In the genomic region with DNA sequence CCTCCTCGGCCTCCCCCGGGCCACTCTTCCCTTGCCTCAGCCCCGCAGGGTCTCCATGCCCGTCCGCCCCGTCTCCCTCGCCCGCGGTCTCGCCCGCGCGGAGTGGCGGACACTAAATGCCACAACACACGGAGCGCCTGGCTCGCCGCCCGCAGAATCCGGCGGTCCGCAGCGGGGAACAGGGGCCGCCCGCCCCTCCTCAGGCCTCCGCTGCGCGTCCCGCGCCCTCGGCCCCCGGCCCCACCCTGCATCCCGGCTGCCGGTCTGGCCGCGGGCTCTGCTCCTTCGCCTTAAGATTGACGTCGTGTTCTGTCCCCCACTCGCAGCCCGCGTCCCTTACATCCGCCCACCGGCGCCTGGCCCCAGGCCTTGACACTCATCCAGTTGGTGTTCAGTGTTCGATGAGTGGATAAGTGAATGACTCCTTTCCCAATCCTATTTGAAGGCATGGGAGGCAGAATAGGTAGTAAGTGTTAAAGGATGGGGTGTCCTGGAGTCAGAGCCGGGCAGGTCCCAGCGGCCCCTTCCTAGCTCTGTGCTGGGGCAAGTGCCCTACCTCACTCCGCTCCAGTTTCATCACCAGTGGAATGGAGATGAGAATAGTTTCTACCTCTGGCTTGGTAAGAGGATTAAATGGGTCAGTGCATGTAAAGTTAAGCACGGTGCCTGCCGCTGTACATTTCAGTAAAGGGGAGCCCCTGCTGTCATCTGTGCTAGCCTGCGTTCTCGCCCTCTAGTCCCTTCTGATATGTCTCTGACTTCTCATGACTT, we compare ENCODE assay signal across 8 cellular contexts. TPM values are rescaled to one million over a fixed set of nuclear protein-coding genes. Genes with fewer than 3 reads are reported as not detected.
DNase-seq lines count a peak whose midpoint lies in the region; ATAC-seq and TF ChIP-seq lines count a peak whose summit lies in the region.

No MANE protein-coding gene starts in this region.

- H3K9ac ChIP-seq in HUES6 (ENCODE audit: low read length), result peak overlapping the region; percentile 74

- no peaks in the 10 kb centered on the region for H3K9me3 Mint-ChIP-seq in activated CD4-positive, alpha-beta T cell treated with anti-CD3 and anti-CD28 coated beads, Interleukin-2, amount 10 ng/mL, durations not matched to agents 7 days and 5 days

- no peak for TF ChIP-seq POLR2A in erythroblast (IDR thresholded peaks at IDR 0.05; ENCODE audit: low read length)

- H3K9me3 ChIP-seq in HUES6 (ENCODE audit: control insufficient read depth, insufficient read depth, low read depth, low read length), result no peaks in the 10 kb centered on the region
- H3K9me3 ChIP-seq in muscle layer of duodenum (ENCODE audit: control insufficient read depth in 1 of 2, low read length in 2 of 2), result no peaks in the 10 kb centered on the region

- H3K4me1 ChIP-seq in HUES6 (ENCODE audit: control insufficient read depth, insufficient read depth, low read length), result peaks cover 14% of the 10 kb centered on the region
- peaks cover 14 to 24% of the 10 kb centered on the region in 2 donors for H3K4me1 ChIP-seq in muscle layer of duodenum (ENCODE audit: control insufficient read depth in 1 of 2, insufficient read depth in 2 of 2, low read length in 2 of 2)

- peaks cover 29% of the 10 kb centered on the region for H3K4me1 Mint-ChIP-seq in activated CD4-positive, alpha-beta T cell treated with anti-CD3 and anti-CD28 coated beads, Interleukin-2, amount 10 ng/mL, durations not matched to agents 7 days and 5 days

- H3K27me3 ChIP-seq in HUES6 (ENCODE audit: control insufficient read depth, insufficient read depth, low read length), result no peaks in the 10 kb centered on the region
- no peaks in the 10 kb centered on the region for H3K27me3 ChIP-seq in muscle layer of duodenum (ENCODE audit: low read depth, low read length)

- peak overlapping the region; percentile 91 for H3K27ac Mint-ChIP-seq in activated CD4-positive, alpha-beta T cell treated with anti-CD3 and anti-CD28 coated beads, Interleukin-2, amount 10 ng/mL, durations not matched to agents 7 days and 5 days

- H3K27me3 Mint-ChIP-seq in activated CD4-positive, alpha-beta T cell treated with anti-CD3 and anti-CD28 coated beads, Interleukin-2, amount 10 ng/mL, durations not matched to agents 7 days and 5 days, result no peaks in the 10 kb centered on the region

- peak; percentile 65 for DNase-seq in Daoy (ENCODE audit: low read depth)
- no peak for DNase-seq in activated CD4-positive, alpha-beta T cell treated with anti-CD3 and anti-CD28 coated beads, Interleukin-2, amount 10 ng/mL, durations not matched to agents 7 days and 5 days
- peak; percentile 67 to 75 for DNase-seq in erythroblast (lab: John Stamatoyannopoulos, UW)
- DNase-seq in cortex of kidney (lab: John Stamatoyannopoulos, UW), result no peak

- peak; percentile 23 for ATAC-seq in GM21423 (IDR thresholded peaks at IDR 0.05; ENCODE audit: unreplicated experiment)

- no peak overlapping the region for H3K4me3 Mint-ChIP-seq in activated CD4-positive, alpha-beta T cell treated with anti-CD3 and anti-CD28 coated beads, Interleukin-2, amount 10 ng/mL, durations not matched to agents 7 days and 5 days

- H3K36me3 ChIP-seq in HUES6 (ENCODE audit: control insufficient read depth, insufficient read depth, low read length), result peaks cover 6% of the 10 kb centered on the region; the same call in 1 of the 2 replicates
- peaks cover 0 to 9% of the 10 kb centered on the region in 2 donors for H3K36me3 ChIP-seq in muscle layer of duodenum (ENCODE audit: control insufficient read depth in 1 of 2, insufficient read depth in 2 of 2, low read length in 2 of 2)

- CTCF ChIA-PET in activated CD4-positive, alpha-beta T cell treated with anti-CD3 and anti-CD28 coated beads, Interleukin-2, amount 10 ng/mL, durations not matched to agents 7 days and 5 days (lab: Charles Lee), result interaction anchor here (1.1 to 1.7 kb wide), 2 partner anchors 14 to 28 kb away, joined by 4 to 5 read pairs; no protein-coding TSS in a partner anchor

- POLR2A ChIA-PET in activated CD4-positive, alpha-beta T cell treated with anti-CD3 and anti-CD28 coated beads, Interleukin-2, amount 10 ng/mL, durations not matched to agents 7 days and 5 days (lab: Charles Lee), result interaction anchor here (0.6 kb wide), 1 partner anchor 12 kb away, joined by 3 read pairs; no protein-coding TSS in a partner anchor

- peak overlapping the region; percentile 53; the same call in 1 of the 2 replicates for H3K27ac ChIP-seq in HUES6 (ENCODE audit: low read depth, low read length)
- peak overlapping the region; percentile 70 for H3K27ac ChIP-seq in muscle layer of duodenum (ENCODE audit: low read length)
- H3K27ac ChIP-seq in temporal lobe (ENCODE audit: low read depth, low read length), result peak overlapping the region; percentile 94

- H3K4me3 ChIP-seq in HUES6 (ENCODE audit: low read depth, low read length) (peak overlapping the region; percentile 93), muscle layer of duodenum (ENCODE audit: low read depth in 1 of 2, low read length in 2 of 2) (peak overlapping the region; percentile 72 to 88)

- peaks cover 1% of the 10 kb centered on the region for H3K36me3 Mint-ChIP-seq in activated CD4-positive, alpha-beta T cell treated with anti-CD3 and anti-CD28 coated beads, Interleukin-2, amount 10 ng/mL, durations not matched to agents 7 days and 5 days (ENCODE audit: low read depth)

RNA-seq across cellular contexts. Expression of a gene that starts 0.6 kb away (rescaled TPM):
- total RNA-seq in Daoy (2014; rRNA removed; shearing (Covaris generic)), result 8.8 and 15.3 TPM in 2 replicates
- total RNA-seq in activated CD4-positive, alpha-beta T cell treated with anti-CD3 and anti-CD28 coated beads, Interleukin-2, amount 10 ng/mL, durations not matched to agents 7 days and 5 days, result 10 to 100 TPM in 1 of 2 experiments, 1 to 10 TPM in 1; 8.2 to 10.7 TPM
- 18.4 TPM for total RNA-seq in temporal lobe

RNA-seq across cellular contexts. Expression of a gene that starts 0.7 kb away (rescaled TPM):
- total RNA-seq in Daoy (2014; rRNA removed; shearing (Covaris generic)), result 68.8 and 81.3 TPM in 2 replicates
- 10 to 100 TPM; 26.8 to 33.7 TPM for total RNA-seq in activated CD4-positive, alpha-beta T cell treated with anti-CD3 and anti-CD28 coated beads, Interleukin-2, amount 10 ng/mL, durations not matched to agents 7 days and 5 days
- 27.8 TPM for total RNA-seq in temporal lobe

RNA-seq across cellular contexts. Expression of a gene that starts 43.8 kb away (rescaled TPM):
- 8.5 and 14.9 TPM in 2 replicates for total RNA-seq in Daoy (2014; rRNA removed; shearing (Covaris generic))
- total RNA-seq in activated CD4-positive, alpha-beta T cell treated with anti-CD3 and anti-CD28 coated beads, Interleukin-2, amount 10 ng/mL, durations not matched to agents 7 days and 5 days, result 10 to 100 TPM; 14.8 to 18.8 TPM
- total RNA-seq in temporal lobe, result 6.9 TPM

RNA-seq across cellular contexts. Expression of a gene that starts 58.4 kb away (rescaled TPM):
- 86.9 and 97.0 TPM in 2 replicates for total RNA-seq in Daoy (2014; rRNA removed; shearing (Covaris generic))
- total RNA-seq in activated CD4-positive, alpha-beta T cell treated with anti-CD3 and anti-CD28 coated beads, Interleukin-2, amount 10 ng/mL, durations not matched to agents 7 days and 5 days, result 1 to 10 TPM in 1 of 2 experiments, under 1 TPM in 1; 0.96 to 1.4 TPM
- total RNA-seq in temporal lobe, result 22.9 TPM

Comparison
In these comparisons a context has a peak if more than half of its experiments do, and no peak if none do; other contexts are left out.
1. DNase-seq: peak in Daoy (single experiment) and erythroblast (2 of 2); none in activated CD4-positive, alpha-beta T cell treated with anti-CD3 and anti-CD28 coated beads, Interleukin-2, amount 10 ng/mL, durations not matched to agents 7 days and 5 days (single experiment) and cortex of kidney (single experiment).
2. Peak in every context shown above with its lines, with median percentiles within 50 percentile points of each other: H3K27ac ChIP-seq.